ENCODE assay signal across 9 cellular contexts in the genomic region with DNA sequence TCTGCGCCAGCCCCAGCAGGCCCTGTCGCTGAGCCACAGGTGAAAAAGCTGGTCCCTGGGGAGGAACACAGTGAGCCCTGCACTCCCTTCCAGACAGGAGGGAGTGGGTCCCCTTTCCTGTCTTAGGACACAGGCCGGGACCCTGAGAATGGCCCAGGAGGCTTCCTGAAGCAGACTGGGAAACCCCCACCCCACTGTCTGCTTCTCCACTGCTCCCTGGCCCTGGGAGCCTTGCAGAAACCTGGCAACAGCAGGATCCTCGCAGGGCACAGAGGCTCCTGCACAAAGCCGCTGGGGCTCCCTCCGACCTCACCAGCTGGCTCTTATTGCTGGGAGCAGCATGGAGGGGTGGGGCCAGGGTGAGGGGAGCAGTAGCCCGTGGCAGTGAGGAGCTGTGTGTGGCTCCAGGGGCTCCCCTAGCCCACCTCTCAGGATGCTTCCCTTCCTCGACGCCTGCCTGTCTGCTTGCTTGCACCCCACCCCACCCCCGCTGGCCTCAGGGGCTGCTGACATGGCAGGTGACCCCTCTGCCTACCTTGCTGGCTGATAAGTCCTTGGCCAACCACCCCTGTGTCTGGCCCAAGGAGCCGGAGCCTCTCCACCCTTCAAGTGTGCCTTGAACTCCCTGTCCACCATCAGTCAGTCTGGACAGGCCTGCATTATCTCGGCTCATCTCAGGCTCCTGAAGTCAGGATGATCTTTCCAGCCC.
DNase-seq lines count a peak whose midpoint lies in the region; FAIRE-seq and TF ChIP-seq lines count a peak whose summit lies in the region.
"Had no signal": no experiment of that assay in that cellular context is flagged by ENCODE, and none has a peak within 500 bp of the region (broad histone marks: within the 10 kb centered on the region; RNA-seq: fewer than 3 reads in every experiment).

No MANE protein-coding gene starts in this region.

- H3K4me1 ChIP-seq in vagina = peaks cover 6% of the 10 kb centered on the region

- intact Hi-C loops in lower leg skin (cut with DNase I; ENCODE audit: low total_unique reads) (no loop called here), vagina (cut with DNase I) (no loop called here)

- no peaks in the 10 kb centered on the region for H3K27me3 ChIP-seq in vagina

- no peak for TF ChIP-seq POLR2A in lower leg skin (IDR thresholded peaks at IDR 0.05)
- TF ChIP-seq POLR2A in vagina (IDR thresholded peaks at IDR 0.05) = no peak

- H3K27ac ChIP-seq in RWPE1 (peak overlapping the region; percentile 7; the same call in 1 of the 2 replicates), vagina (no peak overlapping the region), caudate nucleus (ENCODE audit: low read depth, low read length) (no peak overlapping the region)

- H3K4me3 ChIP-seq in lower leg skin (ENCODE audit: low read depth, poor library complexity, severe bottlenecking) (no peak overlapping the region), vagina (no peak overlapping the region)

- peak; percentile 1 for DNase-seq in stimulated activated CD4-positive, alpha-beta T cell treated with anti-CD3 and anti-CD28 coated beads, Interleukin-4, amount 100 ng/mL, for 1 hour
- no peak for DNase-seq in stimulated activated CD4-positive, alpha-beta T cell treated with anti-CD3 and anti-CD28 coated beads, Interleukin-4, amount 100 ng/mL, for 4 hours
- no peak for DNase-seq in RWPE1 (ENCODE audit: low spot score)
- DNase-seq in lower leg skin (ENCODE audit: low spot score in 2 of 2) = peak; percentile 10 to 80
- DNase-seq in vagina (ENCODE audit: extremely low spot score in 2 of 2) = peak; percentile 37 to 93
- DNase-seq in cerebellar nuclear complex (lab: John Stamatoyannopoulos, UW) = no peak
- no peak for DNase-seq in D721Med (ENCODE audit: insufficient read length, low spot score)
- no peak for DNase-seq in caudate nucleus (lab: John Stamatoyannopoulos, UW)
- DNase-seq: OCI-M1 had no signal

- POLR2A ChIA-PET in RWPE1 (lab: Yijun Ruan, JAX; ENCODE audit: low non-redundant PET) = no interaction called here

- FAIRE-seq in D721Med (lab: Jason Lieb, UNC) = no peak

- 88 to 90% methylated on average over 12 of the region's 12 CpGs for WGBS in lower leg skin, 2 donors

- no peaks in the 10 kb centered on the region for H3K36me3 ChIP-seq in vagina

- TF ChIP-seq CTCF in RWPE1 (conservative IDR thresholded peaks at IDR 0.05; ENCODE audit: low read depth) (no peak), lower leg skin (IDR thresholded peaks at IDR 0.05) (no peak), vagina (IDR thresholded peaks at IDR 0.05) (no peak), D721Med (IDR thresholded peaks at IDR 0.05; ENCODE audit: insufficient read depth, missing control alignments) (no peak)

- no peaks in the 10 kb centered on the region for H3K9me3 ChIP-seq in vagina

- CTCF ChIA-PET in RWPE1 (lab: Yijun Ruan, JAX) = no interaction called here

Comparison
In these comparisons a context has a peak if more than half of its experiments do, and no peak if none do; other contexts are left out.
1. DNase-seq: peak in stimulated activated CD4-positive, alpha-beta T cell treated with anti-CD3 and anti-CD28 coated beads, Interleukin-4, amount 100 ng/mL, for 1 hour (single experiment), lower leg skin (2 of 2) and vagina (2 of 2); none in stimulated activated CD4-positive, alpha-beta T cell treated with anti-CD3 and anti-CD28 coated beads, Interleukin-4, amount 100 ng/mL, for 4 hours (0 of 2), RWPE1 (single experiment), cerebellar nuclear complex (0 of 2), D721Med (single experiment) and caudate nucleus (0 of 61).